Comparison of ENCODE assay signal across 20 cellular contexts in genomic region chr7:41207141-41207540, GRCh38.
"Had no signal": no experiment of that assay in that cellular context is flagged by ENCODE, and none has a peak within 500 bp of the region (broad histone marks: within the 10 kb centered on the region; RNA-seq: fewer than 3 reads in every experiment).

No MANE protein-coding gene starts in this region.

- DNase-seq: activated CD4-positive, alpha-beta T cell treated with anti-CD3 and anti-CD28 coated beads, Interleukin-2, amount 50 U/mL, for 1 hour; activated CD4-positive, CD25-positive, alpha-beta regulatory T cell treated with anti-CD3 and anti-CD28 coated beads, Interleukin-2, amount 50 U/mL, for 72 hours; activated CD8-positive, alpha-beta memory T cell treated with anti-CD3 and anti-CD28 coated beads, Interleukin-2, amount 50 U/mL, for 4 hours; activated naive CD4-positive, alpha-beta T cell treated with anti-CD3 and anti-CD28 coated beads for 36 hours; activated T-cell treated with anti-CD3 and anti-CD28 coated beads, Interleukin-2, amount 50 U/mL, for 4 hours; anterior cingulate cortex; brain microvascular endothelial cell; central memory CD4-positive, alpha-beta T cell; foreskin melanocyte; head of caudate nucleus; left cardiac atrium; natural killer cell; pancreas; stimulated activated CD4-positive, alpha-beta T cell treated with anti-CD3 and anti-CD28 coated beads, Interleukin-4, amount 100 ng/mL, for 24 hours; stomach; T-helper 9 cell had no signal

- FAIRE-seq: colon, pancreas had no signal

- H3K27ac ChIP-seq: brain microvascular endothelial cell, neutrophil, pancreas, stomach had no signal

- ATAC-seq: activated T-cell treated with anti-CD3 and anti-CD28 coated beads, Interleukin-2, amount 50 U/mL, for 4 hours; left cardiac atrium; natural killer cell; pancreas; sciatic nerve; stimulated activated effector memory CD8-positive, alpha-beta T cell treated with anti-CD3 and anti-CD28 coated beads, Interleukin-12 subunit alpha, Interleukin-12 subunit beta, amount 100 ng/mL, for 72 hours had no signal
